In the genomic region with DNA sequence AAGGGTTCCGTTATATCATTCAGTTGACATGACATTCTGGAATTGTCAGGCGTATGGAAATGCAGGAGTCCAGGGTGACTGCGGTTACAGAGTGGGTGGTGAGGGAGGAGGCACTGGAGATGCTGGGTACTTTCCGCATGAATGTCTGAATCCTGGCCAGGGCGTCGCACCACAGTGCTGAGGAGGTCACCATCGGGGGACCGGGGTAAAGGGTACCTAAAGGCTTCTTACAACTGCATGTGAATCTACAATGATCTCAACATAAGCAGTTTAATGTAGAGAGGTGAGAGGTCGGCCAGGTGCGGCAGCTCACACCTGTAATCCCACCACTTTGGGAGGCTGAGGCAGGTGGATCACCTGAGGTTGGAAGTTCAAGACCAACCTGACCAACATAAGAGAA, we compare ENCODE assay signal across 17 cellular contexts. TPM values are rescaled to one million over a fixed set of nuclear protein-coding genes. Genes with fewer than 3 reads are reported as not detected.
DNase-seq lines count a peak whose midpoint lies in the region; ATAC-seq, FAIRE-seq and TF ChIP-seq lines count a peak whose summit lies in the region.
"Had no signal": no experiment of that assay in that cellular context is flagged by ENCODE, and none has a peak within 500 bp of the region (broad histone marks: within the 10 kb centered on the region; RNA-seq: fewer than 3 reads in every experiment).

No MANE protein-coding gene starts in this region.

- ATAC-seq in activated CD8-positive, alpha-beta T cell treated with anti-CD3 and anti-CD28 coated beads, Interleukin-2, amount 10 ng/mL, durations not matched to agents 7 days and 5 days, result no peak
- ATAC-seq in activated CD8-positive, alpha-beta T cell treated with anti-CD3 and anti-CD28 coated beads for 36 hours, result no peak
- no peak for ATAC-seq in WTC11
- ATAC-seq in stimulated activated naive B cell treated with anti-CD40 and anti-IgM and Interleukin-4, amounts not matched to agents 10 μg/mL and 1 μg/mL and 100 μg/mL, for 72 hours (replicated peaks), result no peak
- ATAC-seq: HCT116 had no signal

- CTCF ChIA-PET in activated CD8-positive, alpha-beta T cell treated with anti-CD3 and anti-CD28 coated beads, Interleukin-2, amount 10 ng/mL, durations not matched to agents 7 days and 5 days (lab: Charles Lee), result no interaction called here
- CTCF ChIA-PET in activated CD8-positive, alpha-beta T cell treated with anti-CD3 and anti-CD28 coated beads for 36 hours (lab: Charles Lee), result no interaction called here
- CTCF ChIA-PET in WTC11 (lab: Charles Lee), result no interaction called here

- POLR2A ChIA-PET in activated CD8-positive, alpha-beta T cell treated with anti-CD3 and anti-CD28 coated beads, Interleukin-2, amount 10 ng/mL, durations not matched to agents 7 days and 5 days (lab: Charles Lee), result no interaction called here
- POLR2A ChIA-PET in activated CD8-positive, alpha-beta T cell treated with anti-CD3 and anti-CD28 coated beads for 36 hours (lab: Charles Lee), result interaction anchor here (1.6 kb wide), 1 partner anchor 12 kb away, joined by 3 read pairs; no protein-coding TSS in a partner anchor
- POLR2A ChIA-PET in WTC11 (lab: Charles Lee), result no interaction called here

- no peak overlapping the region for H3K4me3 Mint-ChIP-seq in activated CD8-positive, alpha-beta T cell treated with anti-CD3 and anti-CD28 coated beads, Interleukin-2, amount 10 ng/mL, durations not matched to agents 7 days and 5 days
- no peak overlapping the region for H3K4me3 Mint-ChIP-seq in activated CD8-positive, alpha-beta T cell treated with anti-CD3 and anti-CD28 coated beads for 36 hours
- no peak overlapping the region for H3K4me3 Mint-ChIP-seq in WTC11
- H3K4me3 Mint-ChIP-seq in stimulated activated naive B cell treated with anti-CD40 and anti-IgM and Interleukin-4, amounts not matched to agents 10 μg/mL and 1 μg/mL and 100 μg/mL, for 72 hours, result no peak overlapping the region
- H3K4me3 Mint-ChIP-seq: B cell; CD4-positive, alpha-beta T cell had no signal

- H3K4me1 Mint-ChIP-seq in activated CD8-positive, alpha-beta T cell treated with anti-CD3 and anti-CD28 coated beads, Interleukin-2, amount 10 ng/mL, durations not matched to agents 7 days and 5 days (ENCODE audit: low read depth), result peaks cover 3% of the 10 kb centered on the region
- peaks cover 2% of the 10 kb centered on the region for H3K4me1 Mint-ChIP-seq in activated CD8-positive, alpha-beta T cell treated with anti-CD3 and anti-CD28 coated beads for 36 hours (ENCODE audit: low read depth)
- H3K4me1 Mint-ChIP-seq in WTC11, result no peaks in the 10 kb centered on the region
- H3K4me1 Mint-ChIP-seq in stimulated activated naive B cell treated with anti-CD40 and anti-IgM and Interleukin-4, amounts not matched to agents 10 μg/mL and 1 μg/mL and 100 μg/mL, for 72 hours, result peaks cover 8% of the 10 kb centered on the region in 2 donors

- H3K4me3 ChIP-seq in coronary artery, result no peak overlapping the region

- H3K27me3 ChIP-seq in layer of hippocampus (ENCODE audit: control insufficient read depth, insufficient read depth, low read length), result no peaks in the 10 kb centered on the region

- no peaks in the 10 kb centered on the region for H3K9me3 Mint-ChIP-seq in activated CD8-positive, alpha-beta T cell treated with anti-CD3 and anti-CD28 coated beads, Interleukin-2, amount 10 ng/mL, durations not matched to agents 7 days and 5 days (ENCODE audit: insufficient read depth)
- H3K9me3 Mint-ChIP-seq in activated CD8-positive, alpha-beta T cell treated with anti-CD3 and anti-CD28 coated beads for 36 hours, result no peaks in the 10 kb centered on the region
- H3K9me3 Mint-ChIP-seq in WTC11, result no peaks in the 10 kb centered on the region
- H3K9me3 Mint-ChIP-seq in stimulated activated naive B cell treated with anti-CD40 and anti-IgM and Interleukin-4, amounts not matched to agents 10 μg/mL and 1 μg/mL and 100 μg/mL, for 72 hours, result no peaks in the 10 kb centered on the region
- H3K9me3 Mint-ChIP-seq: CD4-positive, alpha-beta T cell had no signal

- TF ChIP-seq CTCF in activated CD8-positive, alpha-beta T cell treated with anti-CD3 and anti-CD28 coated beads for 36 hours (IDR thresholded peaks at IDR 0.05), result no peak
- TF ChIP-seq CTCF in WTC11 (IDR thresholded peaks at IDR 0.05) (no peak), coronary artery (IDR thresholded peaks at IDR 0.05) (no peak)

- no peaks in the 10 kb centered on the region for H3K27me3 Mint-ChIP-seq in activated CD8-positive, alpha-beta T cell treated with anti-CD3 and anti-CD28 coated beads, Interleukin-2, amount 10 ng/mL, durations not matched to agents 7 days and 5 days (ENCODE audit: low read depth)
- H3K27me3 Mint-ChIP-seq in activated CD8-positive, alpha-beta T cell treated with anti-CD3 and anti-CD28 coated beads for 36 hours, result no peaks in the 10 kb centered on the region
- no peaks in the 10 kb centered on the region for H3K27me3 Mint-ChIP-seq in WTC11 (ENCODE audit: low read depth)
- no peaks in the 10 kb centered on the region for H3K27me3 Mint-ChIP-seq in stimulated activated naive B cell treated with anti-CD40 and anti-IgM and Interleukin-4, amounts not matched to agents 10 μg/mL and 1 μg/mL and 100 μg/mL, for 72 hours
- H3K27me3 Mint-ChIP-seq: B cell; CD4-positive, alpha-beta T cell had no signal

- FAIRE-seq in HTR-8/SVneo (lab: Jason Lieb, UNC), result no peak

- H3K36me3 Mint-ChIP-seq in activated CD8-positive, alpha-beta T cell treated with anti-CD3 and anti-CD28 coated beads, Interleukin-2, amount 10 ng/mL, durations not matched to agents 7 days and 5 days (ENCODE audit: low read depth), result peaks cover 82% of the 10 kb centered on the region
- peaks cover 73% of the 10 kb centered on the region for H3K36me3 Mint-ChIP-seq in activated CD8-positive, alpha-beta T cell treated with anti-CD3 and anti-CD28 coated beads for 36 hours (ENCODE audit: low read depth)
- peaks cover 94% of the 10 kb centered on the region for H3K36me3 Mint-ChIP-seq in WTC11
- H3K36me3 Mint-ChIP-seq in stimulated activated naive B cell treated with anti-CD40 and anti-IgM and Interleukin-4, amounts not matched to agents 10 μg/mL and 1 μg/mL and 100 μg/mL, for 72 hours, result peaks cover 40 to 60% of the 10 kb centered on the region in 2 donors

- no peak for DNase-seq in activated CD8-positive, alpha-beta T cell treated with anti-CD3 and anti-CD28 coated beads, Interleukin-2, amount 10 ng/mL, durations not matched to agents 7 days and 5 days
- DNase-seq in activated CD8-positive, alpha-beta T cell treated with anti-CD3 and anti-CD28 coated beads for 36 hours, result no peak
- DNase-seq in WTC11 (ENCODE audit: low spot score) (no peak), coronary artery (ENCODE audit: low spot score) (no peak), HTR-8/SVneo (ENCODE audit: insufficient read length, low spot score) (no peak), kidney tubule cell (ENCODE audit: low spot score) (no peak)
- DNase-seq in stimulated activated naive B cell treated with anti-CD40 and anti-IgM and Interleukin-4, amounts not matched to agents 10 μg/mL and 1 μg/mL and 100 μg/mL, for 72 hours, result no peak
- DNase-seq: CD4-positive, alpha-beta T cell; DMS79 treated with DMSO at 0.1 percent for 48 hours; NCI-H1105 treated with DMSO at 0.1 percent for 48 hours; NCI-H187; NCI-H446; NCI-H69 had no signal

- H3K27ac Mint-ChIP-seq in activated CD8-positive, alpha-beta T cell treated with anti-CD3 and anti-CD28 coated beads, Interleukin-2, amount 10 ng/mL, durations not matched to agents 7 days and 5 days, result peak overlapping the region; percentile 25
- H3K27ac Mint-ChIP-seq in activated CD8-positive, alpha-beta T cell treated with anti-CD3 and anti-CD28 coated beads for 36 hours, result no peak overlapping the region
- H3K27ac Mint-ChIP-seq in WTC11, result 0 out of 2 replicates have a peak overlapping the region, but pooled peaks have one; percentile 23
- H3K27ac Mint-ChIP-seq in stimulated activated naive B cell treated with anti-CD40 and anti-IgM and Interleukin-4, amounts not matched to agents 10 μg/mL and 1 μg/mL and 100 μg/mL, for 72 hours, result peak overlapping the region; percentile 20
- H3K27ac Mint-ChIP-seq: B cell; CD4-positive, alpha-beta T cell had no signal

- intact Hi-C loops in activated CD8-positive, alpha-beta T cell treated with anti-CD3 and anti-CD28 coated beads for 36 hours (cut with micrococcal nuclease), result no loop called here

- peak overlapping the region; percentile 97 for H3K27ac ChIP-seq in layer of hippocampus (ENCODE audit: low read depth, low read length)
- H3K27ac ChIP-seq in coronary artery, result no peak overlapping the region
- H3K27ac ChIP-seq: 22Rv1 had no signal

TF ChIP-seq in WTC11, 78 proteins besides CTCF, POLR2A, EP300 and RAD21 (continues in another document):
- TF ChIP-seq ZNF219 (CRISPR knock-in tag; IDR thresholded peaks at IDR 0.05; ENCODE audit: borderline replicate concordance) (no peak), ZNF416 (CRISPR knock-in tag; IDR thresholded peaks at IDR 0.05) (no peak), FOXK1 (CRISPR knock-in tag; IDR thresholded peaks at IDR 0.05) (no peak)
- TF ChIP-seq, protein P1, sequence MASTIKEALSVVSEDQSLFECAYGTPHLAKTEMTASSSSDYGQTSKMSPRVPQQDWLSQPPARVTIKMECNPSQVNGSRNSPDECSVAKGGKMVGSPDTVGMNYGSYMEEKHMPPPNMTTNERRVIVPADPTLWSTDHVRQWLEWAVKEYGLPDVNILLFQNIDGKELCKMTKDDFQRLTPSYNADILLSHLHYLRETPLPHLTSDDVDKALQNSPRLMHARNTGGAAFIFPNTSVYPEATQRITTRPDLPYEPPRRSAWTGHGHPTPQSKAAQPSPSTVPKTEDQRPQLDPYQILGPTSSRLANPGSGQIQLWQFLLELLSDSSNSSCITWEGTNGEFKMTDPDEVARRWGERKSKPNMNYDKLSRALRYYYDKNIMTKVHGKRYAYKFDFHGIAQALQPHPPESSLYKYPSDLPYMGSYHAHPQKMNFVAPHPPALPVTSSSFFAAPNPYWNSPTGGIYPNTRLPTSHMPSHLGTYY (CRISPR knock-in tag; IDR thresholded peaks at IDR 0.05), result no peak

RNA-seq across cellular contexts. Expression of a gene that starts 34.3 kb away (rescaled TPM):
- 100 to 1,000 TPM; 138 to 148 TPM for total RNA-seq in activated CD8-positive, alpha-beta T cell treated with anti-CD3 and anti-CD28 coated beads, Interleukin-2, amount 10 ng/mL, durations not matched to agents 7 days and 5 days
- total RNA-seq in activated CD8-positive, alpha-beta T cell treated with anti-CD3 and anti-CD28 coated beads for 36 hours, result 100 to 1,000 TPM; 149 to 153 TPM
- total RNA-seq in WTC11 (2021), result 278 to 289 TPM (median 281 TPM) in 3 replicates
